16 cellular contexts compared by ENCODE assay signal in the genomic region with DNA sequence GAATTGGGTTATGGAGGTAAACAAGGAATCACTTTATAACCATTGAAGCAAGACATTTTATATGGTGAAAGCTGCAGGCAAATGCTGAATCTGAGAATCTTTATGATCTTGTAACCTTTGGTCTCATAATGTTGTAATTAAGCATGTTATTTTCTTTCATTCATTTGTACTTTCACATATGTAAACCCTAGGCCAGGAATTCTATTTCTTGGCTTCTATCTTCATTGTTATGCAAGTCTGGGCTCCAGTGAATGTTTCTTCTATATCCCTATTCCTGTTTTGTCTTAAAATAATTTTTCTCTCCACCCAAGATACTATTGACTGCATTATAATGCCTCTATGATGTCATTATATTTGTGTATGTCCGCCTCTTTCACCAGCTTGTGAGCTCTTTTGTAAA.
A peak's percentile ranks its signal among the peaks of the same experiment; 100 is the strongest.
DNase-seq lines count a peak whose midpoint lies in the region; ATAC-seq, FAIRE-seq and TF ChIP-seq lines count a peak whose summit lies in the region.
"Had no signal": no experiment of that assay in that cellular context is flagged by ENCODE, and none has a peak within 500 bp of the region (broad histone marks: within the 10 kb centered on the region; RNA-seq: fewer than 3 reads in every experiment).

No MANE protein-coding gene starts in this region.

- H3K9me3 ChIP-seq in HAP-1: no peaks in the 10 kb centered on the region
- H3K9me3 ChIP-seq in PC-3 (ENCODE audit: low read length): no peaks in the 10 kb centered on the region
- no peaks in the 10 kb centered on the region for H3K9me3 ChIP-seq in small intestine (ENCODE audit: control insufficient read depth, low read depth)
- H3K9me3 ChIP-seq: SJSA1 had no signal

- no peak overlapping the region for H2AFZ ChIP-seq in PC-3 (ENCODE audit: low read length)
- H2AFZ ChIP-seq: PC-9 had no signal

- H3K27me3 ChIP-seq in HAP-1 (ENCODE audit: low read depth) (no peaks in the 10 kb centered on the region), PC-3 (ENCODE audit: low read length) (no peaks in the 10 kb centered on the region), small intestine (ENCODE audit: control insufficient read depth in 2 of 2, insufficient read depth in 2 of 2, low read length in 2 of 2) (no peaks in the 10 kb centered on the region)
- H3K27me3 ChIP-seq: SJSA1 had no signal

- CTCF ChIA-PET in PC-3 (lab: Charles Lee) (no interaction called here), RWPE1 (lab: Yijun Ruan, JAX) (no interaction called here)

- H3K27ac ChIP-seq in PC-3 (ENCODE audit: low read length) (no peak overlapping the region), small intestine (ENCODE audit: low read depth in 1 of 2, low read length in 1 of 2) (no peak overlapping the region), RWPE1 (no peak overlapping the region)
- H3K27ac ChIP-seq: PC-9, SJSA1 had no signal

- WGBS in small intestine, 3 donors: 61 to 73% (median 71%) methylated on average over 1 of the region's 1 CpG

- BruUV-seq in PC-3 (replicated peaks; lab: Mats Ljungman, UMichigan): no TSS peak

- H3K9me2 ChIP-seq in PC-3 (replicated peaks; ENCODE audit: low read length): no peaks in the 10 kb centered on the region

- no peak for FAIRE-seq in small intestine (lab: Jason Lieb, UNC)
- FAIRE-seq: G401.6 had no signal

- POLR2A ChIA-PET in PC-3 (lab: Charles Lee; ENCODE audit: unreplicated experiment) (no interaction called here), RWPE1 (lab: Yijun Ruan, JAX; ENCODE audit: low non-redundant PET) (no interaction called here)

- no peaks in the 10 kb centered on the region for H3K79me2 ChIP-seq in PC-3 (ENCODE audit: low read length)

- in situ Hi-C loops in HAP-1 (cut with MboI; ENCODE audit: low sequenced_read_pairs): no loop called here

- H4K20me1 ChIP-seq in PC-3 (ENCODE audit: low read length): no peaks in the 10 kb centered on the region

- DNase-seq in HAP-1 (ENCODE audit: low spot score in 2 of 2) (peak; percentile 12 to 94), PC-3 (no peak), fibroblast of peridontal ligament (ENCODE audit: extremely low read depth) (peak; percentile 57), small intestine (peak; percentile 39), RWPE1 (ENCODE audit: low spot score) (no peak), AG20443 (ENCODE audit: low spot score) (no peak)
- DNase-seq: Calu3; CD4-positive, alpha-beta memory T cell; MM.1S; NCI-H1105; NCI-H187; NCI-H82; PC-9 had no signal

- no peak overlapping the region for H3K9ac ChIP-seq in PC-3 (ENCODE audit: low read length)

- H3K4me2 ChIP-seq in PC-3 (ENCODE audit: low read length): no peak overlapping the region
- H3K4me2 ChIP-seq: PC-9 had no signal

- H3K4me1 ChIP-seq in HAP-1: peaks cover 26% of the 10 kb centered on the region
- H3K4me1 ChIP-seq in PC-3 (ENCODE audit: insufficient read depth, low read length): no peaks in the 10 kb centered on the region
- H3K4me1 ChIP-seq in small intestine (ENCODE audit: control insufficient read depth in 2 of 2, insufficient read depth in 1 of 2, low read depth in 1 of 2, low read length in 1 of 2): no peaks in the 10 kb centered on the region
- H3K4me1 ChIP-seq: SJSA1 had no signal

- intact Hi-C loops in PC-3 (cut with micrococcal nuclease): no loop called here

- H3K4me3 ChIP-seq in HAP-1: no peak overlapping the region
- H3K4me3 ChIP-seq in PC-3 (ENCODE audit: low read length): no peak overlapping the region
- no peak overlapping the region for H3K4me3 ChIP-seq in small intestine (ENCODE audit: low read depth in 1 of 2, low read length in 2 of 2)
- H3K4me3 ChIP-seq: PC-9, SJSA1 had no signal

- no peaks in the 10 kb centered on the region for H3K36me3 ChIP-seq in HAP-1 (replicated peaks)
- H3K36me3 ChIP-seq in PC-3 (ENCODE audit: low read depth, low read length): no peaks in the 10 kb centered on the region
- no peaks in the 10 kb centered on the region for H3K36me3 ChIP-seq in small intestine (ENCODE audit: control insufficient read depth in 2 of 2, insufficient read depth in 2 of 2, low read length in 2 of 2)
- H3K36me3 ChIP-seq: SJSA1 had no signal

- no peaks in the 10 kb centered on the region for H3F3A ChIP-seq in PC-3 (ENCODE audit: low read length, unreplicated experiment)

- TF ChIP-seq CTCF in PC-3 (conservative IDR thresholded peaks at IDR 0.05; ENCODE audit: low read depth, low read length) (no peak), RWPE1 (conservative IDR thresholded peaks at IDR 0.05; ENCODE audit: low read depth) (no peak)

- ATAC-seq in PC-3: peak; percentile 37
- no peak for ATAC-seq in GM21447 (IDR thresholded peaks at IDR 0.05; ENCODE audit: unreplicated experiment)

Comparison
In these comparisons a context has a peak if more than half of its experiments do, and no peak if none do; other contexts are left out.
1. DNase-seq: peak in HAP-1 (2 of 2), fibroblast of peridontal ligament (single experiment) and small intestine (single experiment); none in PC-3 (single experiment), RWPE1 (single experiment) and AG20443 (single experiment).